In the genomic region with DNA sequence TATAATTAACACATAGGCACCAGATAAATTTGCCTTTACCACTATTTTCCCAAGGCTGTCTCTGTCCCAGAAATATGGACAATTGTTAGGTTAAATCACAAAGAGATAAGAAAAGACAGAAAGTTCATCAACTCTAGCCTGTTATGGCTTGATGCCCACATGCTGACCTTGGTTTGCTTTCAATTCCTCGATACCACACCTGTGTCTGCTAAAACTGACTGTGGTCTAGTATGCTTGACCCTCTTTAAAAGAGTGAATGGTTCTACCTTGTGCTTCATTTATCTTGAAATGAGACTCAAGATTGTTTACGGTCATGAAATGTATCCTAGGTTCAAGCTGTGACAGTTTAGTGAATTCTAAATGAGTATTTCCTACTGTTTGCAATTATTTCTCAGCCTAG, we compare ENCODE assay signal across 29 cellular contexts.
"Had no signal": no experiment of that assay in that cellular context is flagged by ENCODE, and none has a peak within 500 bp of the region (broad histone marks: within the 10 kb centered on the region; RNA-seq: fewer than 3 reads in every experiment).

No MANE protein-coding gene starts in this region.

- H3K4me3 Mint-ChIP-seq: stimulated activated effector memory CD8-positive, alpha-beta T cell treated with anti-CD3 and anti-CD28 coated beads, Interleukin-12 subunit alpha, Interleukin-12 subunit beta, amount 100 ng/mL, for 72 hours; stimulated activated memory B cell treated with anti-CD40 and anti-IgM and Interleukin-4, amounts not matched to agents 10 μg/mL and 1 μg/mL and 100 μg/mL, for 72 hours; stimulated activated naive B cell treated with anti-CD40 and anti-IgM and Interleukin-4, amounts not matched to agents 10 μg/mL and 1 μg/mL and 100 μg/mL, for 72 hours; stimulated activated naive CD8-positive, alpha-beta T cell treated with anti-CD3 and anti-CD28 coated beads, Interleukin-15, amount 100 ng/mL, for 72 hours; stimulated activated naive CD8-positive, alpha-beta T cell treated with anti-CD3 and anti-CD28 coated beads, Interleukin-15, Interleukin-2, amounts not matched to agents 100 ng/mL and 50 ng/mL, for 24 hours; type B pancreatic cell had no signal

- H3K9me3 Mint-ChIP-seq: type B pancreatic cell had no signal

- H3K36me3 ChIP-seq: stomach, suprapubic skin, thoracic aorta, thyroid gland, tibial artery, tibial nerve, transverse colon, upper lobe of left lung, upper lobe of right lung, uterus, vagina had no signal

- DNase-seq: stimulated activated CD4-positive, alpha-beta T cell treated with anti-CD3 and anti-CD28 coated beads, Interleukin-2, amount 100 ng/mL, for 48 hours; stimulated activated CD4-positive, alpha-beta T cell treated with anti-CD3 and anti-CD28 coated beads, Interleukin-4, amount 100 ng/mL, for 1 hour; stimulated activated CD4-positive, alpha-beta T cell treated with anti-CD3 and anti-CD28 coated beads, Interleukin-4, amount 100 ng/mL, for 24 hours; stimulated activated CD4-positive, alpha-beta T cell treated with anti-CD3 and anti-CD28 coated beads, Interleukin-4, amount 100 ng/mL, for 4 hours; stimulated activated CD8-positive, alpha-beta memory T cell treated with anti-CD3 and anti-CD28 coated beads, Interleukin-4, amount 100 ng/mL, for 48 hours; stimulated activated naive B cell treated with anti-CD40 and anti-IgM and Interleukin-4, amounts not matched to agents 10 μg/mL and 1 μg/mL and 100 μg/mL, for 72 hours; stimulated activated naive CD4-positive, alpha-beta T cell; stimulated activated naive CD4-positive, alpha-beta T cell treated with Interleukin-2 at 50 U/mL for 16 hours; stimulated activated naive CD8-positive, alpha-beta T cell treated with anti-CD3 and anti-CD28 coated beads, Interleukin-15, amount 100 ng/mL, for 72 hours; stimulated activated naive CD8-positive, alpha-beta T cell treated with anti-CD3 and anti-CD28 coated beads, Interleukin-15, Interleukin-2, amounts not matched to agents 100 U/mL and 50 U/mL, for 24 hours; stomach; substantia nigra; testis; thyroid gland; tibial artery; transverse colon; trophoblast cell; upper lobe of left lung; upper lobe of right lung; uterus had no signal

- H3K27ac ChIP-seq: stomach, suprapubic skin, testis, thoracic aorta, thyroid gland, tibial artery, tibial nerve, transverse colon, upper lobe of left lung, upper lobe of right lung, uterus, vagina had no signal

- H3K27me3 Mint-ChIP-seq: stimulated activated memory B cell treated with anti-CD40 and anti-IgM and Interleukin-4, amounts not matched to agents 10 μg/mL and 1 μg/mL and 100 μg/mL, for 72 hours; stimulated activated naive B cell treated with anti-CD40 and anti-IgM and Interleukin-4, amounts not matched to agents 10 μg/mL and 1 μg/mL and 100 μg/mL, for 72 hours; stimulated activated naive CD8-positive, alpha-beta T cell treated with anti-CD3 and anti-CD28 coated beads, Interleukin-15, amount 100 ng/mL, for 72 hours; stimulated activated naive CD8-positive, alpha-beta T cell treated with anti-CD3 and anti-CD28 coated beads, Interleukin-15, Interleukin-2, amounts not matched to agents 100 ng/mL and 50 ng/mL, for 24 hours; type B pancreatic cell had no signal

- H3K4me1 ChIP-seq: stomach, suprapubic skin, testis, thyroid gland, tibial artery, tibial nerve, transverse colon, upper lobe of left lung, upper lobe of right lung, uterus, vagina had no signal

- H3K36me3 Mint-ChIP-seq: stimulated activated effector memory CD8-positive, alpha-beta T cell treated with anti-CD3 and anti-CD28 coated beads, Interleukin-12 subunit alpha, Interleukin-12 subunit beta, amount 100 ng/mL, for 72 hours; stimulated activated memory B cell treated with anti-CD40 and anti-IgM and Interleukin-4, amounts not matched to agents 10 μg/mL and 1 μg/mL and 100 μg/mL, for 72 hours; stimulated activated naive B cell treated with anti-CD40 and anti-IgM and Interleukin-4, amounts not matched to agents 10 μg/mL and 1 μg/mL and 100 μg/mL, for 72 hours; type B pancreatic cell had no signal

- FAIRE-seq: urothelium cell line had no signal

- H3K4me1 Mint-ChIP-seq: stimulated activated effector memory CD8-positive, alpha-beta T cell treated with anti-CD3 and anti-CD28 coated beads, Interleukin-12 subunit alpha, Interleukin-12 subunit beta, amount 100 ng/mL, for 72 hours; stimulated activated memory B cell treated with anti-CD40 and anti-IgM and Interleukin-4, amounts not matched to agents 10 μg/mL and 1 μg/mL and 100 μg/mL, for 72 hours; stimulated activated naive B cell treated with anti-CD40 and anti-IgM and Interleukin-4, amounts not matched to agents 10 μg/mL and 1 μg/mL and 100 μg/mL, for 72 hours; stimulated activated naive CD8-positive, alpha-beta T cell treated with anti-CD3 and anti-CD28 coated beads, Interleukin-15, amount 100 ng/mL, for 72 hours had no signal

- H3K27me3 ChIP-seq: stomach, suprapubic skin, testis, thyroid gland, tibial artery, tibial nerve, transverse colon, upper lobe of left lung, upper lobe of right lung, uterus, vagina had no signal

- H3K27ac Mint-ChIP-seq: stimulated activated effector memory CD8-positive, alpha-beta T cell treated with anti-CD3 and anti-CD28 coated beads, Interleukin-12 subunit alpha, Interleukin-12 subunit beta, amount 100 ng/mL, for 72 hours; stimulated activated memory B cell treated with anti-CD40 and anti-IgM and Interleukin-4, amounts not matched to agents 10 μg/mL and 1 μg/mL and 100 μg/mL, for 72 hours; stimulated activated naive B cell treated with anti-CD40 and anti-IgM and Interleukin-4, amounts not matched to agents 10 μg/mL and 1 μg/mL and 100 μg/mL, for 72 hours; stimulated activated naive CD8-positive, alpha-beta T cell treated with anti-CD3 and anti-CD28 coated beads, Interleukin-15, amount 100 ng/mL, for 72 hours; stimulated activated naive CD8-positive, alpha-beta T cell treated with anti-CD3 and anti-CD28 coated beads, Interleukin-15, Interleukin-2, amounts not matched to agents 100 ng/mL and 50 ng/mL, for 24 hours; type B pancreatic cell had no signal

- H3K9me3 ChIP-seq: stomach, suprapubic skin, testis, thoracic aorta, thyroid gland, tibial artery, tibial nerve, transverse colon, upper lobe of left lung, upper lobe of right lung, uterus, vagina had no signal

- H3K4me3 ChIP-seq: stomach, suprapubic skin, testis, thoracic aorta, thyroid gland, tibial artery, tibial nerve, transverse colon, upper lobe of left lung, upper lobe of right lung, uterus, vagina had no signal

- ATAC-seq: stimulated activated effector memory CD8-positive, alpha-beta T cell treated with anti-CD3 and anti-CD28 coated beads, Interleukin-12 subunit alpha, Interleukin-12 subunit beta, amount 100 ng/mL, for 72 hours; stimulated activated memory B cell treated with anti-CD40 and anti-IgM and Interleukin-4, amounts not matched to agents 10 μg/mL and 1 μg/mL and 100 μg/mL, for 72 hours; stimulated activated naive B cell treated with anti-CD40 and anti-IgM and Interleukin-4, amounts not matched to agents 10 μg/mL and 1 μg/mL and 100 μg/mL, for 72 hours; stimulated activated naive CD8-positive, alpha-beta T cell treated with anti-CD3 and anti-CD28 coated beads, Interleukin-15, amount 100 ng/mL, for 72 hours; stimulated activated naive CD8-positive, alpha-beta T cell treated with anti-CD3 and anti-CD28 coated beads, Interleukin-15, Interleukin-2, amounts not matched to agents 100 U/mL and 50 U/mL, for 24 hours; upper lobe of right lung had no signal
